Comparison of ENCODE assay signal across 1 cellular context in the genomic region with DNA sequence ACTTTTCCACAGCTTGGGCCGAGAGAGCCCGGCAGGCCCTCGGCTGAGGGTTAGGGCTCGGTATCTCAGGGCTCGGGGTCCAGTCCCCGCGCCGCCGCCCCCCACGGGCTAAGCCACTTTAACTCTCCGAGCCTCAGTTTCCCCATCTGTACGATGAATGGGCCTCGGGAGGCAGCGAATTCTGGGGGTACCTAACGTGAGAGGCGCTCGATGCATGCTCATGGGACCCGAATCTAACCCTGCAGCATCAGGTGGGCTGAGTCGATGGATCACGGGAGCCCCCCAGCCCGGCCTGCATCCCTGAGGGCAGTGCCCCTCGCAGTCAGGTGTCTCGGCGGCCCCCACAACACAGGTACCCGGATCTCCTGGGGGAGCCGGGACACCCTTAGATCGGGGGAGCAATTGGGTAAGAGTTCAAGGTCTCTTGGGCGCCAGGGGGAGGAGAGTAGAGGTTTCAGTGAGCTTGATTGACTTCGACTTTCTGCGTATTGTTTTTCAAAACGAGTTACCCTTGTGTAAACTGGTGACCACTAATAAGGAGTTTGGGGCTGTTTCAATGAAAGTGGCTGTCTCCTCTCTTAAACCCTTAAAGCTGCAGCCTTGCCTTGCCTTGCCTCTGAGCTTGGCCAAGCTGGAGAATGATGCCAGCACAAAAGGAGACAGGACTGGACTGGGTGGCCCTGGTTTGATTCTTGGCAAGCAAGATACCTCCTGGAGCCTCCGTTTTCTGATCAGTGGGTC.
TF ChIP-seq lines count a peak whose summit lies in the region.

No MANE protein-coding gene starts in this region.

TF ChIP-seq in HepG2, 621 proteins besides CTCF, POLR2A, EP300 and RAD21 (continued from another document and continues in another):
- TF ChIP-seq, protein P1, sequence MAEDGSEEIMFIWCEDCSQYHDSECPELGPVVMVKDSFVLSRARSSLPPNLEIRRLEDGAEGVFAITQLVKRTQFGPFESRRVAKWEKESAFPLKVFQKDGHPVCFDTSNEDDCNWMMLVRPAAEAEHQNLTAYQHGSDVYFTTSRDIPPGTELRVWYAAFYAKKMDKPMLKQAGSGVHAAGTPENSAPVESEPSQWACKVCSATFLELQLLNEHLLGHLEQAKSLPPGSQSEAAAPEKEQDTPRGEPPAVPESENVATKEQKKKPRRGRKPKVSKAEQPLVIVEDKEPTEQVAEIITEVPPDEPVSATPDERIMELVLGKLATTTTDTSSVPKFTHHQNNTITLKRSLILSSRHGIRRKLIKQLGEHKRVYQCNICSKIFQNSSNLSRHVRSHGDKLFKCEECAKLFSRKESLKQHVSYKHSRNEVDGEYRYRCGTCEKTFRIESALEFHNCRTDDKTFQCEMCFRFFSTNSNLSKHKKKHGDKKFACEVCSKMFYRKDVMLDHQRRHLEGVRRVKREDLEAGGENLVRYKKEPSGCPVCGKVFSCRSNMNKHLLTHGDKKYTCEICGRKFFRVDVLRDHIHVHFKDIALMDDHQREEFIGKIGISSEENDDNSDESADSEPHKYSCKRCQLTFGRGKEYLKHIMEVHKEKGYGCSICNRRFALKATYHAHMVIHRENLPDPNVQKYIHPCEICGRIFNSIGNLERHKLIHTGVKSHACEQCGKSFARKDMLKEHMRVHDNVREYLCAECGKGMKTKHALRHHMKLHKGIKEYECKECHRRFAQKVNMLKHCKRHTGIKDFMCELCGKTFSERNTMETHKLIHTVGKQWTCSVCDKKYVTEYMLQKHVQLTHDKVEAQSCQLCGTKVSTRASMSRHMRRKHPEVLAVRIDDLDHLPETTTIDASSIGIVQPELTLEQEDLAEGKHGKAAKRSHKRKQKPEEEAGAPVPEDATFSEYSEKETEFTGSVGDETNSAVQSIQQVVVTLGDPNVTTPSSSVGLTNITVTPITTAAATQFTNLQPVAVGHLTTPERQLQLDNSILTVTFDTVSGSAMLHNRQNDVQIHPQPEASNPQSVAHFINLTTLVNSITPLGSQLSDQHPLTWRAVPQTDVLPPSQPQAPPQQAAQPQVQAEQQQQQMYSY (CRISPR knock-in tag; IDR thresholded peaks at IDR 0.05) = no peak; the same call in 1 of the 2 replicates
- TF ChIP-seq ZBTB3 (CRISPR knock-in tag; IDR thresholded peaks at IDR 0.05; ENCODE audit: borderline replicate concordance, low read depth) = no peak
- TF ChIP-seq ELF3 (CRISPR knock-in tag; IDR thresholded peaks at IDR 0.05) = no peak
- no peak for TF ChIP-seq CBX2 (IDR thresholded peaks at IDR 0.05; ENCODE audit: low read depth, low read length)
- TF ChIP-seq CBX2 (CRISPR knock-in tag; IDR thresholded peaks at IDR 0.05; ENCODE audit: low read depth) = no peak
- TF ChIP-seq, protein P2, sequence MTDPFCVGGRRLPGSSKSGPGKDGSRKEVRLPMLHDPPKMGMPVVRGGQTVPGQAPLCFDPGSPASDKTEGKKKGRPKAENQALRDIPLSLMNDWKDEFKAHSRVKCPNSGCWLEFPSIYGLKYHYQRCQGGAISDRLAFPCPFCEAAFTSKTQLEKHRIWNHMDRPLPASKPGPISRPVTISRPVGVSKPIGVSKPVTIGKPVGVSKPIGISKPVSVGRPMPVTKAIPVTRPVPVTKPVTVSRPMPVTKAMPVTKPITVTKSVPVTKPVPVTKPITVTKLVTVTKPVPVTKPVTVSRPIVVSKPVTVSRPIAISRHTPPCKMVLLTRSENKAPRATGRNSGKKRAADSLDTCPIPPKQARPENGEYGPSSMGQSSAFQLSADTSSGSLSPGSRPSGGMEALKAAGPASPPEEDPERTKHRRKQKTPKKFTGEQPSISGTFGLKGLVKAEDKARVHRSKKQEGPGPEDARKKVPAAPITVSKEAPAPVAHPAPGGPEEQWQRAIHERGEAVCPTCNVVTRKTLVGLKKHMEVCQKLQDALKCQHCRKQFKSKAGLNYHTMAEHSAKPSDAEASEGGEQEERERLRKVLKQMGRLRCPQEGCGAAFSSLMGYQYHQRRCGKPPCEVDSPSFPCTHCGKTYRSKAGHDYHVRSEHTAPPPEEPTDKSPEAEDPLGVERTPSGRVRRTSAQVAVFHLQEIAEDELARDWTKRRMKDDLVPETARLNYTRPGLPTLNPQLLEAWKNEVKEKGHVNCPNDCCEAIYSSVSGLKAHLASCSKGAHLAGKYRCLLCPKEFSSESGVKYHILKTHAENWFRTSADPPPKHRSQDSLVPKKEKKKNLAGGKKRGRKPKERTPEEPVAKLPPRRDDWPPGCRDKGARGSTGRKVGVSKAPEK (CRISPR knock-in tag; IDR thresholded peaks at IDR 0.05; ENCODE audit: borderline replicate concordance) = no peak
- TF ChIP-seq, protein P3, sequence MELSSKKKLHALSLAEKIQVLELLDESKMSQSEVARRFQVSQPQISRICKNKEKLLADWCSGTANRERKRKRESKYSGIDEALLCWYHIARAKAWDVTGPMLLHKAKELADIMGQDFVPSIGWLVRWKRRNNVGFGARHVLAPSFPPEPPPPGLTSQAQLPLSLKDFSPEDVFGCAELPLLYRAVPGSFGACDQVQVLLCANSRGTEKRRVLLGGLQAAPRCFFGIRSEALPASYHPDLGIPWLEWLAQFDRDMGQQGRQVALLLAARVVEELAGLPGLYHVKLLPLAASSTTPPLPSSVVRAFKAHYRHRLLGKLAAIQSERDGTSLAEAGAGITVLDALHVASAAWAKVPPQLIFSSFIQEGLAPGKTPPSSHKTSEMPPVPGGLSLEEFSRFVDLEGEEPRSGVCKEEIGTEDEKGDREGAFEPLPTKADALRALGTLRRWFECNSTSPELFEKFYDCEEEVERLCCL (CRISPR knock-in tag; IDR thresholded peaks at IDR 0.05; ENCODE audit: borderline replicate concordance) = no peak
- TF ChIP-seq BORCS8-MEF2B (CRISPR knock-in tag; IDR thresholded peaks at IDR 0.05) = no peak; the same call in 1 of the 2 replicates
- no peak for TF ChIP-seq SATB2 (CRISPR knock-in tag; IDR thresholded peaks at IDR 0.05)
- TF ChIP-seq, protein P4, sequence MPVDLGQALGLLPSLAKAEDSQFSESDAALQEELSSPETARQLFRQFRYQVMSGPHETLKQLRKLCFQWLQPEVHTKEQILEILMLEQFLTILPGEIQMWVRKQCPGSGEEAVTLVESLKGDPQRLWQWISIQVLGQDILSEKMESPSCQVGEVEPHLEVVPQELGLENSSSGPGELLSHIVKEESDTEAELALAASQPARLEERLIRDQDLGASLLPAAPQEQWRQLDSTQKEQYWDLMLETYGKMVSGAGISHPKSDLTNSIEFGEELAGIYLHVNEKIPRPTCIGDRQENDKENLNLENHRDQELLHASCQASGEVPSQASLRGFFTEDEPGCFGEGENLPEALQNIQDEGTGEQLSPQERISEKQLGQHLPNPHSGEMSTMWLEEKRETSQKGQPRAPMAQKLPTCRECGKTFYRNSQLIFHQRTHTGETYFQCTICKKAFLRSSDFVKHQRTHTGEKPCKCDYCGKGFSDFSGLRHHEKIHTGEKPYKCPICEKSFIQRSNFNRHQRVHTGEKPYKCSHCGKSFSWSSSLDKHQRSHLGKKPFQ (CRISPR knock-in tag; IDR thresholded peaks at IDR 0.05; ENCODE audit: insufficient replicate concordance) = no peak
- TF ChIP-seq HCFC1 (IDR thresholded peaks at IDR 0.05; ENCODE audit: low read depth, low read length) = no peak
- TF ChIP-seq, protein P5, sequence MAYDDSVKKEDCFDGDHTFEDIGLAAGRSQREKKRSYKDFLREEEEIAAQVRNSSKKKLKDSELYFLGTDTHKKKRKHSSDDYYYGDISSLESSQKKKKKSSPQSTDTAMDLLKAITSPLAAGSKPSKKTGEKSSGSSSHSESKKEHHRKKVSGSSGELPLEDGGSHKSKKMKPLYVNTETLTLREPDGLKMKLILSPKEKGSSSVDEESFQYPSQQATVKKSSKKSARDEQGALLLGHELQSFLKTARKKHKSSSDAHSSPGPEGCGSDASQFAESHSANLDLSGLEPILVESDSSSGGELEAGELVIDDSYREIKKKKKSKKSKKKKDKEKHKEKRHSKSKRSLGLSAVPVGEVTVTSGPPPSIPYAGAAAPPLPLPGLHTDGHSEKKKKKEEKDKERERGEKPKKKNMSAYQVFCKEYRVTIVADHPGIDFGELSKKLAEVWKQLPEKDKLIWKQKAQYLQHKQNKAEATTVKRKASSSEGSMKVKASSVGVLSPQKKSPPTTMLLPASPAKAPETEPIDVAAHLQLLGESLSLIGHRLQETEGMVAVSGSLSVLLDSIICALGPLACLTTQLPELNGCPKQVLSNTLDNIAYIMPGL (CRISPR knock-in tag; IDR thresholded peaks at IDR 0.05; ENCODE audit: borderline replicate concordance in 1 of 2, low read depth in 1 of 2) = no peak
- TF ChIP-seq NFE2L2 (IDR thresholded peaks at IDR 0.05; ENCODE audit: low read length) = no peak
- no peak for TF ChIP-seq ZNF558 (CRISPR knock-in tag; IDR thresholded peaks at IDR 0.05; ENCODE audit: borderline replicate concordance)
- TF ChIP-seq ZNF263 (CRISPR knock-in tag; IDR thresholded peaks at IDR 0.05) = no peak
- no peak; the same call in 1 of the 2 replicates for TF ChIP-seq ZNF670 (CRISPR knock-in tag; IDR thresholded peaks at IDR 0.05; ENCODE audit: borderline replicate concordance)
- peak; percentile 90 for TF ChIP-seq PPARG (CRISPR knock-in tag; conservative IDR thresholded peaks at IDR 0.05)
- TF ChIP-seq, protein P6, sequence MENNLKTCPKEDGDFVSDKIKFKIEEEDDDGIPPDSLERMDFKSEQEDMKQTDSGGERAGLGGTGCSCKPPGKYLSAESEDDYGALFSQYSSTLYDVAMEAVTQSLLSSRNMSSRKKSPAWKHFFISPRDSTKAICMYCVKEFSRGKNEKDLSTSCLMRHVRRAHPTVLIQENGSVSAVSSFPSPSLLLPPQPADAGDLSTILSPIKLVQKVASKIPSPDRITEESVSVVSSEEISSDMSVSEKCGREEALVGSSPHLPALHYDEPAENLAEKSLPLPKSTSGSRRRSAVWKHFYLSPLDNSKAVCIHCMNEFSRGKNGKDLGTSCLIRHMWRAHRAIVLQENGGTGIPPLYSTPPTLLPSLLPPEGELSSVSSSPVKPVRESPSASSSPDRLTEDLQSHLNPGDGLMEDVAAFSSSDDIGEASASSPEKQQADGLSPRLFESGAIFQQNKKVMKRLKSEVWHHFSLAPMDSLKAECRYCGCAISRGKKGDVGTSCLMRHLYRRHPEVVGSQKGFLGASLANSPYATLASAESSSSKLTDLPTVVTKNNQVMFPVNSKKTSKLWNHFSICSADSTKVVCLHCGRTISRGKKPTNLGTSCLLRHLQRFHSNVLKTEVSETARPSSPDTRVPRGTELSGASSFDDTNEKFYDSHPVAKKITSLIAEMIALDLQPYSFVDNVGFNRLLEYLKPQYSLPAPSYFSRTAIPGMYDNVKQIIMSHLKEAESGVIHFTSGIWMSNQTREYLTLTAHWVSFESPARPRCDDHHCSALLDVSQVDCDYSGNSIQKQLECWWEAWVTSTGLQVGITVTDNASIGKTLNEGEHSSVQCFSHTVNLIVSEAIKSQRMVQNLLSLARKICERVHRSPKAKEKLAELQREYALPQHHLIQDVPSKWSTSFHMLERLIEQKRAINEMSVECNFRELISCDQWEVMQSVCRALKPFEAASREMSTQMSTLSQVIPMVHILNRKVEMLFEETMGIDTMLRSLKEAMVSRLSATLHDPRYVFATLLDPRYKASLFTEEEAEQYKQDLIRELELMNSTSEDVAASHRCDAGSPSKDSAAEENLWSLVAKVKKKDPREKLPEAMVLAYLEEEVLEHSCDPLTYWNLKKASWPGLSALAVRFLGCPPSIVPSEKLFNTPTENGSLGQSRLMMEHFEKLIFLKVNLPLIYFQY (CRISPR knock-in tag; IDR thresholded peaks at IDR 0.05; ENCODE audit: borderline replicate concordance) = no peak
- no peak for TF ChIP-seq RBM22 (optimal IDR thresholded peaks at IDR 0.05; ENCODE audit: low read length)
- TF ChIP-seq, protein P7, sequence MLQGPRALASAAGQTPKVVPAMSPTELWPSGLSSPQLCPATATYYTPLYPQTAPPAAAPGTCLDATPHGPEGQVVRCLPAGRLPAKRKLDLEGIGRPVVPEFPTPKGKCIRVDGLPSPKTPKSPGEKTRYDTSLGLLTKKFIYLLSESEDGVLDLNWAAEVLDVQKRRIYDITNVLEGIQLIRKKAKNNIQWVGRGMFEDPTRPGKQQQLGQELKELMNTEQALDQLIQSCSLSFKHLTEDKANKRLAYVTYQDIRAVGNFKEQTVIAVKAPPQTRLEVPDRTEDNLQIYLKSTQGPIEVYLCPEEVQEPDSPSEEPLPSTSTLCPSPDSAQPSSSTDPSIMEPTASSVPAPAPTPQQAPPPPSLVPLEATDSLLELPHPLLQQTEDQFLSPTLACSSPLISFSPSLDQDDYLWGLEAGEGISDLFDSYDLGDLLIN (CRISPR knock-in tag; IDR thresholded peaks at IDR 0.05; ENCODE audit: borderline replicate concordance) = no peak
- TF ChIP-seq ZNF101 (CRISPR knock-in tag; IDR thresholded peaks at IDR 0.05; ENCODE audit: borderline replicate concordance, low read depth) = no peak
- TF ChIP-seq, protein P8, sequence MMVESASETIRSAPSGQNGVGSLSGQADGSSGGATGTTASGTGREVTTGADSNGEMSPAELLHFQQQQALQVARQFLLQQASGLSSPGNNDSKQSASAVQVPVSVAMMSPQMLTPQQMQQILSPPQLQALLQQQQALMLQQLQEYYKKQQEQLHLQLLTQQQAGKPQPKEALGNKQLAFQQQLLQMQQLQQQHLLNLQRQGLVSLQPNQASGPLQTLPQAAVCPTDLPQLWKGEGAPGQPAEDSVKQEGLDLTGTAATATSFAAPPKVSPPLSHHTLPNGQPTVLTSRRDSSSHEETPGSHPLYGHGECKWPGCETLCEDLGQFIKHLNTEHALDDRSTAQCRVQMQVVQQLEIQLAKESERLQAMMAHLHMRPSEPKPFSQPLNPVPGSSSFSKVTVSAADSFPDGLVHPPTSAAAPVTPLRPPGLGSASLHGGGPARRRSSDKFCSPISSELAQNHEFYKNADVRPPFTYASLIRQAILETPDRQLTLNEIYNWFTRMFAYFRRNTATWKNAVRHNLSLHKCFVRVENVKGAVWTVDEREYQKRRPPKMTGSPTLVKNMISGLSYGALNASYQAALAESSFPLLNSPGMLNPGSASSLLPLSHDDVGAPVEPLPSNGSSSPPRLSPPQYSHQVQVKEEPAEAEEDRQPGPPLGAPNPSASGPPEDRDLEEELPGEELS (CRISPR knock-in tag; IDR thresholded peaks at IDR 0.05) = peak; percentile 47; the same call in 1 of the 2 replicates
- no peak for TF ChIP-seq ZNF33B (CRISPR knock-in tag; IDR thresholded peaks at IDR 0.05)
- no peak for TF ChIP-seq TEAD2 (CRISPR knock-in tag; IDR thresholded peaks at IDR 0.05)
- TF ChIP-seq, protein P9, sequence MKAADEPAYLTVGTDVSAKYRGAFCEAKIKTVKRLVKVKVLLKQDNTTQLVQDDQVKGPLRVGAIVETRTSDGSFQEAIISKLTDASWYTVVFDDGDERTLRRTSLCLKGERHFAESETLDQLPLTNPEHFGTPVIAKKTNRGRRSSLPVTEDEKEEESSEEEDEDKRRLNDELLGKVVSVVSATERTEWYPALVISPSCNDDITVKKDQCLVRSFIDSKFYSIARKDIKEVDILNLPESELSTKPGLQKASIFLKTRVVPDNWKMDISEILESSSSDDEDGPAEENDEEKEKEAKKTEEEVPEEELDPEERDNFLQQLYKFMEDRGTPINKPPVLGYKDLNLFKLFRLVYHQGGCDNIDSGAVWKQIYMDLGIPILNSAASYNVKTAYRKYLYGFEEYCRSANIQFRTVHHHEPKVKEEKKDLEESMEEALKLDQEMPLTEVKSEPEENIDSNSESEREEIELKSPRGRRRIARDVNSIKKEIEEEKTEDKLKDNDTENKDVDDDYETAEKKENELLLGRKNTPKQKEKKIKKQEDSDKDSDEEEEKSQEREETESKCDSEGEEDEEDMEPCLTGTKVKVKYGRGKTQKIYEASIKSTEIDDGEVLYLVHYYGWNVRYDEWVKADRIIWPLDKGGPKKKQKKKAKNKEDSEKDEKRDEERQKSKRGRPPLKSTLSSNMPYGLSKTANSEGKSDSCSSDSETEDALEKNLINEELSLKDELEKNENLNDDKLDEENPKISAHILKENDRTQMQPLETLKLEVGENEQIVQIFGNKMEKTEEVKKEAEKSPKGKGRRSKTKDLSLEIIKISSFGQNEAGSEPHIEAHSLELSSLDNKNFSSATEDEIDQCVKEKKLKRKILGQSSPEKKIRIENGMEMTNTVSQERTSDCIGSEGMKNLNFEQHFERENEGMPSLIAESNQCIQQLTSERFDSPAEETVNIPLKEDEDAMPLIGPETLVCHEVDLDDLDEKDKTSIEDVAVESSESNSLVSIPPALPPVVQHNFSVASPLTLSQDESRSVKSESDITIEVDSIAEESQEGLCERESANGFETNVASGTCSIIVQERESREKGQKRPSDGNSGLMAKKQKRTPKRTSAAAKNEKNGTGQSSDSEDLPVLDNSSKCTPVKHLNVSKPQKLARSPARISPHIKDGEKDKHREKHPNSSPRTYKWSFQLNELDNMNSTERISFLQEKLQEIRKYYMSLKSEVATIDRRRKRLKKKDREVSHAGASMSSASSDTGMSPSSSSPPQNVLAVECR (CRISPR knock-in tag; IDR thresholded peaks at IDR 0.05; ENCODE audit: borderline replicate concordance) = no peak
